20 cellular contexts compared by ENCODE assay signal in the genomic region with DNA sequence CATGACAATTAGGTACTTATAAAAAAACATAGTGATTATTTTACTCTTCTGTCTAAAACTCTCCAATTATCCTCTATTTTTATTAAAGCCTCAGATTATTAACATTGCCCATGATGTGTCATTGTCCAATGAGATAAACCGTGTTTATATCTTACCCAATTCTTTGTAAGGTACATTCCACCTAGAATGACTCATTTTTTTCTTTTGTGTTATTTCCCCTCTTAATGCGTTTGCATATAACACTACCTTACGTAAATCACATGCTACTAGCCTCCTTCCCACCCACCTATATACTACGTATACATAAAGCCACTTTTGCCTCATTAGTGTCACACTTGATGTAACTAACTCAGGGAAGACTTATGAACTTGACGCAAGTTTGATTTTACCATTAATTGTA.
DNase-seq lines count a peak whose midpoint lies in the region; ATAC-seq and TF ChIP-seq lines count a peak whose summit lies in the region.
"Had no signal": no experiment of that assay in that cellular context is flagged by ENCODE, and none has a peak within 500 bp of the region (broad histone marks: within the 10 kb centered on the region; RNA-seq: fewer than 3 reads in every experiment).

No MANE protein-coding gene starts in this region.

- no peaks in the 10 kb centered on the region for H3K36me3 Mint-ChIP-seq in MCF 10A (ENCODE audit: insufficient read depth, unreplicated experiment)
- H3K36me3 Mint-ChIP-seq: CD8-positive, alpha-beta T cell had no signal

- H3K4me3 ChIP-seq in mammary epithelial cell (replicated peaks in 1 of 3; ENCODE audit: insufficient read depth in 1 of 3, low read depth in 2 of 3, low read length in 3 of 3) (no peak overlapping the region), PC-3 (ENCODE audit: low read length) (no peak overlapping the region), RWPE2 (ENCODE audit: severe bottlenecking) (no peak overlapping the region), epithelial cell of esophagus (ENCODE audit: low read length) (no peak overlapping the region)
- H3K4me3 ChIP-seq: A549; BLaER1 treated with 17β-estradiol and CSF1 and Interleukin-3, amounts not matched to agents 10 nM and 100 nM had no signal

- POLR2A ChIA-PET in MCF 10A (lab: Yijun Ruan, JAX) (no interaction called here), PC-3 (lab: Charles Lee; ENCODE audit: unreplicated experiment) (no interaction called here)

- 90% methylated on average over 5 of the region's 5 CpGs for WGBS in mammary epithelial cell (ENCODE audit: low coverage, missing lambda C conversion rate)

- H3K9me3 Mint-ChIP-seq in MCF 10A (ENCODE audit: unreplicated experiment): peaks cover 15% of the 10 kb centered on the region

- H2AFZ ChIP-seq in mammary epithelial cell (ENCODE audit: low read depth, low read length) (no peak overlapping the region), PC-3 (ENCODE audit: low read length) (no peak overlapping the region)

- no peak overlapping the region for H3K4me2 ChIP-seq in mammary epithelial cell (ENCODE audit: insufficient read depth, low read depth, low read length)
- H3K4me2 ChIP-seq in PC-3 (ENCODE audit: low read length): no peak overlapping the region
- H3K4me2 ChIP-seq: A549; BLaER1 treated with 17β-estradiol and CSF1 and Interleukin-3, amounts not matched to agents 10 nM and 100 nM had no signal

- no peaks in the 10 kb centered on the region for H3K36me3 ChIP-seq in mammary epithelial cell (ENCODE audit: insufficient read depth, low read length)
- H3K36me3 ChIP-seq in PC-3 (ENCODE audit: low read depth, low read length): no peaks in the 10 kb centered on the region
- H3K36me3 ChIP-seq in RWPE2 (ENCODE audit: low read depth): no peaks in the 10 kb centered on the region
- H3K36me3 ChIP-seq: BLaER1 treated with 17β-estradiol and CSF1 and Interleukin-3, amounts not matched to agents 10 nM and 100 nM had no signal

- dilution Hi-C loops in mammary epithelial cell (cut with HindIII; ENCODE audit: low sequenced_read_pairs): no loop called here

- H3K4me3 Mint-ChIP-seq in MCF 10A (ENCODE audit: unreplicated experiment): no peak overlapping the region
- H3K4me3 Mint-ChIP-seq: B cell; CD4-positive, alpha-beta T cell; CD8-positive, alpha-beta T cell had no signal

- H3K27ac Mint-ChIP-seq in MCF 10A (ENCODE audit: low read depth, unreplicated experiment): no peak overlapping the region
- H3K27ac Mint-ChIP-seq: B cell; CD4-positive, alpha-beta T cell; CD8-positive, alpha-beta T cell had no signal

- H3K79me2 ChIP-seq in mammary epithelial cell (ENCODE audit: insufficient read depth, low read length) (no peaks in the 10 kb centered on the region), PC-3 (ENCODE audit: low read length) (no peaks in the 10 kb centered on the region)

- DNase-seq in MCF 10A (ENCODE audit: unreplicated experiment) (peak; percentile 30), mammary epithelial cell (no peak), PC-3 (peak; percentile 3), RWPE2 (ENCODE audit: low spot score) (no peak), epithelial cell of esophagus (ENCODE audit: low read depth) (peak; percentile 36), sciatic nerve (ENCODE audit: low spot score) (no peak), NCI-H1417 treated with DMSO at 0.1 percent for 48 hours (lab: John Stamatoyannopoulos, UW) (no peak)
- DNase-seq: AML-193; Caco-2; Calu3; CD4-positive, alpha-beta T cell; CD8-positive, alpha-beta T cell; DMS79 treated with DMSO at 0.1 percent for 48 hours; GF-D8 had no signal

- ATAC-seq in PC-3 (no peak), RWPE2 (ENCODE audit: low read depth) (peak; percentile 71), sciatic nerve (no peak), HG02870 (IDR thresholded peaks at IDR 0.05; ENCODE audit: unreplicated experiment) (no peak)
- ATAC-seq: A549; CD8-positive, alpha-beta T cell had no signal

- H3K27me3 Mint-ChIP-seq in MCF 10A (ENCODE audit: insufficient read depth, unreplicated experiment): no peaks in the 10 kb centered on the region
- H3K27me3 Mint-ChIP-seq: B cell; CD4-positive, alpha-beta T cell had no signal

- H3K4me1 ChIP-seq in mammary epithelial cell (ENCODE audit: insufficient read depth, low read length) (no peaks in the 10 kb centered on the region), PC-3 (ENCODE audit: insufficient read depth, low read length) (no peaks in the 10 kb centered on the region), RWPE2 (ENCODE audit: insufficient read depth, poor library complexity, severe bottlenecking) (peaks cover 9% of the 10 kb centered on the region)
- H3K4me1 ChIP-seq: A549; BLaER1 treated with 17β-estradiol and CSF1 and Interleukin-3, amounts not matched to agents 10 nM and 100 nM; Caco-2 had no signal

- no peaks in the 10 kb centered on the region for H3K27me3 ChIP-seq in mammary epithelial cell (ENCODE audit: insufficient read depth, low read length)
- H3K27me3 ChIP-seq in PC-3 (ENCODE audit: low read length): no peaks in the 10 kb centered on the region
- H3K27me3 ChIP-seq in RWPE2 (ENCODE audit: insufficient read depth, poor library complexity, severe bottlenecking): no peaks in the 10 kb centered on the region
- H3K27me3 ChIP-seq: BLaER1 treated with 17β-estradiol and CSF1 and Interleukin-3, amounts not matched to agents 10 nM and 100 nM had no signal

- no peak overlapping the region for H3K9ac ChIP-seq in mammary epithelial cell (ENCODE audit: insufficient read depth, low read length)
- no peak overlapping the region for H3K9ac ChIP-seq in PC-3 (ENCODE audit: low read length)
- H3K9ac ChIP-seq: BLaER1 treated with 17β-estradiol and CSF1 and Interleukin-3, amounts not matched to agents 10 nM and 100 nM had no signal

- intact Hi-C loops in MCF 10A (cut with micrococcal nuclease) (no loop called here), mammary epithelial cell (cut with micrococcal nuclease) (no loop called here), PC-3 (cut with micrococcal nuclease) (no loop called here), sciatic nerve (cut with DNase I) (no loop called here)

- no TSS peak for BruUV-seq in MCF 10A (replicated peaks; lab: Mats Ljungman, UMichigan)
- BruUV-seq in mammary epithelial cell (replicated peaks; lab: Mats Ljungman, UMichigan): no TSS peak
- BruUV-seq in PC-3 (replicated peaks; lab: Mats Ljungman, UMichigan): no TSS peak

- no peak overlapping the region for H3K27ac ChIP-seq in mammary epithelial cell (ENCODE audit: insufficient read depth, low read depth, low read length)
- H3K27ac ChIP-seq in PC-3 (ENCODE audit: low read length): no peak overlapping the region
- H3K27ac ChIP-seq in RWPE2 (ENCODE audit: poor library complexity, severe bottlenecking): peak overlapping the region; percentile 22
- H3K27ac ChIP-seq: 22Rv1; A549; BLaER1 treated with 17β-estradiol and CSF1 and Interleukin-3, amounts not matched to agents 10 nM and 100 nM; C4-2B had no signal

- TF ChIP-seq CTCF in MCF 10A (IDR thresholded peaks at IDR 0.05; ENCODE audit: unreplicated experiment) (no peak), mammary epithelial cell (conservative IDR thresholded peaks at IDR 0.05 in 1 of 2, IDR thresholded peaks at IDR 0.05 in 1 of 2; ENCODE audit: extremely low read depth in 1 of 2, insufficient read depth in 1 of 2, low read depth in 1 of 2, low read length in 2 of 2) (no peak), PC-3 (conservative IDR thresholded peaks at IDR 0.05; ENCODE audit: low read depth, low read length) (no peak), RWPE2 (IDR thresholded peaks at IDR 0.05; ENCODE audit: poor library complexity, severe bottlenecking) (no peak), epithelial cell of esophagus (IDR thresholded peaks at IDR 0.05; ENCODE audit: insufficient read depth, low read depth, low read length, missing control alignments) (no peak)

- H3K9me2 ChIP-seq in PC-3 (replicated peaks; ENCODE audit: low read length): no peaks in the 10 kb centered on the region

- H3K9me3 ChIP-seq in mammary epithelial cell (replicated peaks; ENCODE audit: insufficient read depth, low read length) (no peaks in the 10 kb centered on the region), PC-3 (ENCODE audit: low read length) (no peaks in the 10 kb centered on the region), RWPE2 (ENCODE audit: severe bottlenecking) (peaks cover 6% of the 10 kb centered on the region)
- H3K9me3 ChIP-seq: A549, Caco-2 had no signal

- H3K4me1 Mint-ChIP-seq in MCF 10A (ENCODE audit: insufficient read depth, unreplicated experiment): no peaks in the 10 kb centered on the region
- H3K4me1 Mint-ChIP-seq: B cell had no signal

- H3F3A ChIP-seq in PC-3 (ENCODE audit: low read length, unreplicated experiment): no peaks in the 10 kb centered on the region

- in situ Hi-C loops in mammary epithelial cell (cut with MboI; ENCODE audit: low sequenced_read_pairs in 2 of 2): loop anchor here in 1 of 2 donors (25.0 kb wide), 1 partner anchor 360 kb away; no protein-coding TSS in a partner anchor

- H4K20me1 ChIP-seq in mammary epithelial cell (ENCODE audit: insufficient read depth, low read length): no peaks in the 10 kb centered on the region
- no peaks in the 10 kb centered on the region for H4K20me1 ChIP-seq in PC-3 (ENCODE audit: low read length)
- H4K20me1 ChIP-seq: BLaER1 treated with 17β-estradiol and CSF1 and Interleukin-3, amounts not matched to agents 10 nM and 100 nM had no signal

- CTCF ChIA-PET in MCF 10A (lab: Yijun Ruan, JAX): no interaction called here
- CTCF ChIA-PET in mammary epithelial cell (lab: Charles Lee; ENCODE audit: low non-redundant PET): no interaction called here
- CTCF ChIA-PET in PC-3 (lab: Charles Lee): no interaction called here

Comparison
In these comparisons a context has a peak if more than half of its experiments do, and no peak if none do; other contexts are left out.
1. DNase-seq: peak in MCF 10A (single experiment), PC-3 (single experiment) and epithelial cell of esophagus (single experiment); none in mammary epithelial cell (single experiment), RWPE2 (single experiment), sciatic nerve (single experiment) and NCI-H1417 treated with DMSO at 0.1 percent for 48 hours (single experiment).